ENCODE assay signal across 12 cellular contexts in the genomic region with DNA sequence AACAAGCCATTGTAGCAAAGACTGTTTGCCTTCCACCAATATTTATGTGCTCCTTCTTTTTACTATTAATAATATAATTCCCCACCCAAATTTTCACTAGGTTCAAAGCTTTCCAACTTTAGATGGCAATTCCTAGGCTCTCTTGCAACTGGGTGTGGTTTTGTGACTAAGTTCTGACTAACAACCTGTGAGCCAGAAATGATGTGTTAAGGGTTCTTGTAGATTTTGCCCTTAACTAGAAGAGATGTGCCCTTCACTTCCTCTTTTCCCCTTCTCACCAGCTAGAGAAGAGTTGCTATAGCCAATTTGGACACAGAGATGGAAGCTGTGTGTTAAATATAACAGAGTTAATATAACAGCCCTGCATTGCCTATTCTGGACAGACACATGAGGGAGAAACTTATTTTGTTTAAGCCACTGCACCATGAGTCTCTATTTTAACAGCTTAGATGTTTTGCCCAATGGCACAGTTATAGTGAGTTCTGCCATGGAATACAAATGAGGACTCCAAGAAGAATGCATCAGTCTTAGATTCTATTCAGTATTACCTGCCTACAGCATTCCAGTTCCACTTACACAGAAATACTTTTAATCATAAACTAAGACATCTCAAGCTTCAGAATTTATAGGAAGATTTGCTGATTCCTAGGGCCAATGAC.
A peak's percentile ranks its signal among the peaks of the same experiment; 100 is the strongest.
DNase-seq lines count a peak whose midpoint lies in the region; ATAC-seq, FAIRE-seq and TF ChIP-seq lines count a peak whose summit lies in the region.
"Had no signal": no experiment of that assay in that cellular context is flagged by ENCODE, and none has a peak within 500 bp of the region (broad histone marks: within the 10 kb centered on the region; RNA-seq: fewer than 3 reads in every experiment).

No MANE protein-coding gene starts in this region.

- no peaks in the 10 kb centered on the region for H3K27me3 ChIP-seq in PC-9 (ENCODE audit: insufficient read depth, low read depth)
- H3K27me3 ChIP-seq: upper lobe of left lung had no signal

- ATAC-seq in T-cell (replicated peaks in 1 of 4) = no peak
- no peak for ATAC-seq in HG03520 (IDR thresholded peaks at IDR 0.05; ENCODE audit: unreplicated experiment)

- H3K4me3 ChIP-seq in AG10803 (ENCODE audit: low read length) = no peak overlapping the region
- H3K4me3 ChIP-seq in PC-9 = no peak overlapping the region
- H3K4me3 ChIP-seq in fibroblast of mammary gland (ENCODE audit: control insufficient read depth, low read depth, low read length) = no peak overlapping the region
- H3K4me3 ChIP-seq: upper lobe of left lung had no signal

- no peaks in the 10 kb centered on the region for H3K79me2 ChIP-seq in PC-9 (ENCODE audit: low read depth)

- H3K9me3 Mint-ChIP-seq in T-cell = no peaks in the 10 kb centered on the region

- CTCF ChIA-PET in PC-9 (lab: Charles Lee) = no interaction called here
- CTCF ChIA-PET in T-cell (lab: Charles Lee) = no interaction called here

- no peak overlapping the region for H3K27ac Mint-ChIP-seq in T-cell

- BruUV-seq in PC-9 (replicated peaks; lab: Mats Ljungman, UMichigan) = no TSS peak

- H4K20me1 ChIP-seq in PC-9 (ENCODE audit: insufficient read depth) = no peaks in the 10 kb centered on the region

- H3K4me1 Mint-ChIP-seq in T-cell = no peaks in the 10 kb centered on the region

- 0 out of 2 replicates have a peak, but pooled peaks cover 4% of the 10 kb centered on the region for H3K36me3 ChIP-seq in PC-9 (ENCODE audit: low read depth)
- H3K36me3 ChIP-seq: upper lobe of left lung had no signal

- peak; percentile 97 for FAIRE-seq in H54 (lab: Jason Lieb, UNC)
- no peak for FAIRE-seq in HTR-8/SVneo (lab: Jason Lieb, UNC)

- peak overlapping the region; percentile 45 for H3K27ac ChIP-seq in PC-9
- H3K27ac ChIP-seq: upper lobe of left lung had no signal

- TF ChIP-seq CTCF in AG10803 (conservative IDR thresholded peaks at IDR 0.05; ENCODE audit: low read length) = no peak
- TF ChIP-seq CTCF in PC-9 (conservative IDR thresholded peaks at IDR 0.05) = no peak
- TF ChIP-seq CTCF in fibroblast of mammary gland (conservative IDR thresholded peaks at IDR 0.05; ENCODE audit: control insufficient read depth, insufficient read depth, low read depth, low read length) = no peak

- POLR2A ChIA-PET in PC-9 (lab: Charles Lee; ENCODE audit: unreplicated experiment) = interaction anchor here (0.6 kb wide), 2 partner anchors 44 to 512 kb away, joined by 3 to 14 read pairs; no protein-coding TSS in a partner anchor
- POLR2A ChIA-PET in T-cell (lab: Charles Lee) = no interaction called here

- no peaks in the 10 kb centered on the region for H3K9me2 ChIP-seq in PC-9 (ENCODE audit: insufficient read depth)

- peaks cover 7% of the 10 kb centered on the region; the same call in 1 of the 2 replicates for H3F3A ChIP-seq in PC-9 (ENCODE audit: insufficient read depth, low read depth)

- intact Hi-C loops in PC-9 (cut with micrococcal nuclease; ENCODE audit: unreplicated experiment) = no loop called here

- peaks cover 0 to 3% of the 10 kb centered on the region in 2 donors for H3K27me3 Mint-ChIP-seq in T-cell

- peaks cover 13% of the 10 kb centered on the region for H3K4me1 ChIP-seq in PC-9 (replicated peaks; ENCODE audit: insufficient read depth)
- H3K4me1 ChIP-seq: upper lobe of left lung had no signal

- TF ChIP-seq POLR2A in H54 (IDR thresholded peaks at IDR 0.05; ENCODE audit: low read depth, low read length) = no peak

- 0 out of 2 replicates have a peak, but pooled peaks cover 10% of the 10 kb centered on the region for H3K9me3 ChIP-seq in PC-9 (ENCODE audit: insufficient read depth, low read depth)
- H3K9me3 ChIP-seq: upper lobe of left lung had no signal

- DNase-seq in AG10803 (ENCODE audit: low read depth) = peak; percentile 38
- peak; percentile 10 for DNase-seq in H54 (ENCODE audit: insufficient read length, low spot score)
- peak in 1 of 2 experiments; percentile 46 for DNase-seq in PC-9
- DNase-seq in fibroblast of mammary gland (ENCODE audit: low read depth) = peak; percentile 86
- DNase-seq in HTR-8/SVneo (ENCODE audit: insufficient read length, low spot score) = no peak
- DNase-seq in SK-N-DZ (ENCODE audit: low spot score) = no peak
- DNase-seq in T-cell = no peak
- DNase-seq: COR-L47, cortex of kidney, NCI-H2029 treated with DMSO at 0.1 percent for 48 hours, upper lobe of left lung had no signal

- H3K4me2 ChIP-seq in PC-9 = 0 out of 2 replicates have a peak overlapping the region, but pooled peaks have one; percentile 17

- no peak overlapping the region for H3K4me3 Mint-ChIP-seq in T-cell

- no peaks in the 10 kb centered on the region for H3K36me3 Mint-ChIP-seq in T-cell

- peak overlapping the region; percentile 30; the same call in 1 of the 2 replicates for H2AFZ ChIP-seq in PC-9

Comparison
In these comparisons a context has a peak if more than half of its experiments do, and no peak if none do; other contexts are left out.
1. DNase-seq: peak in AG10803 (single experiment), H54 (single experiment) and fibroblast of mammary gland (single experiment); none in HTR-8/SVneo (single experiment), SK-N-DZ (single experiment) and T-cell (0 of 34).